Comparison of ENCODE assay signal across 25 cellular contexts in genomic region chr2:180596453-180596852, GRCh38.
"Had no signal": no experiment of that assay in that cellular context is flagged by ENCODE, and none has a peak within 500 bp of the region (broad histone marks: within the 10 kb centered on the region; RNA-seq: fewer than 3 reads in every experiment).

No MANE protein-coding gene starts in this region.

- H3K27me3 ChIP-seq: colonic mucosa, esophagus squamous epithelium, gastrocnemius medialis, heart right ventricle, left lung had no signal

- DNase-seq: colonic mucosa; cortex of kidney; effector CD8-positive, alpha-beta T cell; effector memory CD8-positive, alpha-beta T cell; endodermal cell; erythroblast; esophagus squamous epithelium; foreskin fibroblast; foreskin melanocyte; gastrocnemius medialis; heart right ventricle; hippocampal formation; left cardiac atrium; left lung; left ventricle myocardium superior; lower lobe of right lung; mesenchymal stem cell; mucosa of descending colon; naive B cell; naive thymus-derived CD8-positive, alpha-beta T cell had no signal

- ATAC-seq: effector memory CD8-positive, alpha-beta T cell; esophagus mucosa; gastrocnemius medialis; heart right ventricle; left cardiac atrium; left lung; left ventricle myocardium superior; lower lobe of right lung; mucosa of descending colon; naive thymus-derived CD8-positive, alpha-beta T cell had no signal

- H3K9me3 ChIP-seq: colonic mucosa, esophagus squamous epithelium, gastrocnemius medialis, heart right ventricle, left lung, lower lobe of right lung, mucosa of descending colon had no signal

- H3K4me1 ChIP-seq: colonic mucosa, esophagus squamous epithelium, gastrocnemius medialis, heart right ventricle, left lung, lower lobe of right lung had no signal

- FAIRE-seq: endometrium, islet of Langerhans, keratinocyte had no signal

- H3K27ac ChIP-seq: colonic mucosa, epithelial cell of prostate, esophagus squamous epithelium, gastrocnemius medialis, heart right ventricle, left lung, lower lobe of right lung had no signal

- H3K36me3 ChIP-seq: colonic mucosa, esophagus squamous epithelium, gastrocnemius medialis, heart right ventricle, left lung, lower lobe of right lung had no signal

- H3K4me3 ChIP-seq: colonic mucosa, esophagus squamous epithelium, gastrocnemius medialis, heart right ventricle, left lung, lower lobe of right lung, mucosa of descending colon had no signal
